28 cellular contexts compared by ENCODE assay signal in the genomic region with DNA sequence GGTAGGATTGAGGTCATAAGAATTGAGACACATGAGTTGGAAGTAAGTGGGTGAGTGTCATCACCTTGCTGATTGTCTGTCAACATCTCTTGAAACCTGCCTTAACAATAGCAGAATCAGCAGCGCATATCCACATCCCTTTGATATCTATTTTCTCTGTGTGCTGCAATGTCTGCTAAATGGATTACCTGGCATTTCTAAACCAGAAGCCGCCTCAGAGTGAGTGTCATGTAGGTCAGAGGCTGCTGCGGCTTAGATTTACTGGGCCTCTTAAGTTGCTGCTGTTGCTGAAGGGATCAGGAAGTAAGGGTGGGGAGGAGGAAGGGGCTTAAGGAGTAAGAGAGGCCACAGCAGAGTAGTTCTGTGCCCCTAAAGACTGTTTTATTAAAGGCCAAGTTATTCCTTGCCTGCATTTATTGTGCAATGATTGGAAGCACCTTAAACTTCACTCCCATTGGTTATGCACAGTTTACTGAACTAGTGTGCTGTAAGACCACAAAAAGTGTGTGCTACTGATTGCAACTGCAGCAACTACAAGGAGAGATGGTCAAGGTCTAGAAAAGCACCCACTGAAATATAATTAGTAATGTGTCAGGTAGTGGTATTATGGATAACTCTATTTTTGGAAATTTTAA. TPM values are rescaled to one million over a fixed set of nuclear protein-coding genes. Genes with fewer than 3 reads are reported as not detected.
DNase-seq lines count a peak whose midpoint lies in the region; ATAC-seq and TF ChIP-seq lines count a peak whose summit lies in the region.
"Had no signal": no experiment of that assay in that cellular context is flagged by ENCODE, and none has a peak within 500 bp of the region (broad histone marks: within the 10 kb centered on the region; RNA-seq: fewer than 3 reads in every experiment).

No MANE protein-coding gene starts in this region.

- H3K9me2 ChIP-seq in Loucy (replicated peaks; ENCODE audit: low read depth, low read length), result no peaks in the 10 kb centered on the region

- no peaks in the 10 kb centered on the region for H3K36me3 ChIP-seq in CD8-positive, alpha-beta T cell (ENCODE audit: insufficient read depth, low read length)
- no peaks in the 10 kb centered on the region for H3K36me3 ChIP-seq in Loucy (ENCODE audit: insufficient read depth, low read length)
- H3K36me3 ChIP-seq: BLaER1, MG63 had no signal

- intact Hi-C loops in CD8-positive, alpha-beta T cell (cut with DNase I, micrococcal nuclease), result no loop called here

- CTCF ChIA-PET in CD8-positive, alpha-beta T cell (lab: Charles Lee), result no interaction called here

- no peaks in the 10 kb centered on the region for H3K27me3 Mint-ChIP-seq in CD8-positive, alpha-beta T cell (ENCODE audit: low read depth)
- H3K27me3 Mint-ChIP-seq in T-helper 17 cell, result no peaks in the 10 kb centered on the region
- H3K27me3 Mint-ChIP-seq in naive thymus-derived CD8-positive, alpha-beta T cell, result no peaks in the 10 kb centered on the region
- H3K27me3 Mint-ChIP-seq: IgD-negative memory B cell had no signal

- H2AFZ ChIP-seq in Loucy (ENCODE audit: low read length), result peak overlapping the region; percentile 89

- peak overlapping the region; percentile 11 for H3K27ac Mint-ChIP-seq in CD8-positive, alpha-beta T cell
- H3K27ac Mint-ChIP-seq in T-helper 17 cell, result peak overlapping the region; percentile 60
- peak overlapping the region in 8 of 10 donors; percentile 5 to 54 (median 30) for H3K27ac Mint-ChIP-seq in naive thymus-derived CD8-positive, alpha-beta T cell
- H3K27ac Mint-ChIP-seq: activated CD4-positive, alpha-beta memory T cell treated with anti-CD3 and anti-CD28 coated beads, Interleukin-2, amount 10 ng/mL, durations not matched to agents 7 days and 5 days; IgD-negative memory B cell had no signal

- no peaks in the 10 kb centered on the region for H3K27me3 ChIP-seq in CD8-positive, alpha-beta T cell (ENCODE audit: insufficient read depth, low read length)
- H3K27me3 ChIP-seq in Loucy (ENCODE audit: insufficient read depth, low read length, poor library complexity, severe bottlenecking), result no peaks in the 10 kb centered on the region
- H3K27me3 ChIP-seq: BLaER1, MG63 had no signal

- H4K20me1 ChIP-seq in Loucy (ENCODE audit: insufficient read depth, low read length, poor library complexity, severe bottlenecking), result no peaks in the 10 kb centered on the region
- H4K20me1 ChIP-seq: BLaER1 had no signal

- H3K4me3 Mint-ChIP-seq in CD8-positive, alpha-beta T cell, result no peak overlapping the region
- no peak overlapping the region for H3K4me3 Mint-ChIP-seq in T-helper 17 cell
- H3K4me3 Mint-ChIP-seq in naive thymus-derived CD8-positive, alpha-beta T cell, result no peak overlapping the region
- H3K4me3 Mint-ChIP-seq: activated CD4-positive, alpha-beta memory T cell treated with anti-CD3 and anti-CD28 coated beads, Interleukin-2, amount 10 ng/mL, durations not matched to agents 7 days and 5 days; brain; IgD-negative memory B cell had no signal

- TF ChIP-seq CTCF in CD8-positive, alpha-beta T cell (IDR thresholded peaks at IDR 0.05), result no peak
- no peak for TF ChIP-seq CTCF in Loucy (conservative IDR thresholded peaks at IDR 0.05; ENCODE audit: low read length)

- H3K27ac ChIP-seq in CD8-positive, alpha-beta T cell (ENCODE audit: low read depth, low read length), result no peak overlapping the region
- H3K27ac ChIP-seq: BLaER1 had no signal

- H3K36me3 Mint-ChIP-seq in CD8-positive, alpha-beta T cell, result no peaks in the 10 kb centered on the region
- no peaks in the 10 kb centered on the region for H3K36me3 Mint-ChIP-seq in T-helper 17 cell (ENCODE audit: low read depth)
- H3K36me3 Mint-ChIP-seq in naive thymus-derived CD8-positive, alpha-beta T cell, result no peaks in the 10 kb centered on the region
- H3K36me3 Mint-ChIP-seq: brain had no signal

- peak overlapping the region; percentile 41 for H3K4me2 ChIP-seq in Loucy (ENCODE audit: low read depth, low read length, poor library complexity, severe bottlenecking)
- H3K4me2 ChIP-seq: BLaER1, smooth muscle cell had no signal

- peaks cover 13% of the 10 kb centered on the region for H3K4me1 ChIP-seq in CD8-positive, alpha-beta T cell (ENCODE audit: insufficient read depth, low read length)
- H3K4me1 ChIP-seq in Loucy (ENCODE audit: insufficient read depth, low read length, poor library complexity, severe bottlenecking), result peaks cover 27% of the 10 kb centered on the region

- DNase-seq in CD8-positive, alpha-beta T cell, result no peak
- DNase-seq in T-helper 17 cell, result no peak
- peak in 1 of 10 donors; percentile 6 for DNase-seq in naive thymus-derived CD8-positive, alpha-beta T cell
- no peak for DNase-seq in stimulated activated CD4-positive, alpha-beta T cell treated with anti-CD3 and anti-CD28 coated beads, Interleukin-4, amount 100 ng/mL, for 24 hours
- no peak for DNase-seq in GM03348 (ENCODE audit: low spot score)
- DNase-seq: ACHN; activated CD4-positive, alpha-beta memory T cell treated with anti-CD3 and anti-CD28 coated beads, Interleukin-2, amount 10 ng/mL, durations not matched to agents 7 days and 5 days; activated gamma-delta T cell treated with Interleukin-2 at 50 U/mL for 16 hours; activated T-cell treated with anti-CD3 and anti-CD28 coated beads for 4 hours; effector CD4-positive, alpha-beta T cell; EL; erythroblast; head of caudate nucleus; kidney glomerular epithelial cell; MG63; NCI-H1436 treated with DMSO at 0.1 percent for 48 hours; NCI-H774; Right ventricle myocardium superior; stimulated activated CD4-positive, alpha-beta T cell treated with anti-CD3 and anti-CD28 coated beads, Interleukin-2, amount 100 ng/mL, for 24 hours had no signal

- POLR2A ChIA-PET in CD8-positive, alpha-beta T cell (lab: Charles Lee), result interaction anchor here (1.0 kb wide), 1 partner anchor 59 kb away, joined by 3 read pairs; no protein-coding TSS in a partner anchor
- POLR2A ChIA-PET in naive thymus-derived CD8-positive, alpha-beta T cell (lab: Charles Lee), result no interaction called here

- H3K9me3 ChIP-seq in CD8-positive, alpha-beta T cell (ENCODE audit: low read length), result no peaks in the 10 kb centered on the region
- no peaks in the 10 kb centered on the region for H3K9me3 ChIP-seq in Loucy (ENCODE audit: insufficient read depth, low read depth, low read length)
- H3K9me3 ChIP-seq in T-helper 17 cell (ENCODE audit: control insufficient read depth, low read length, poor library complexity, severe bottlenecking), result no peaks in the 10 kb centered on the region
- H3K9me3 ChIP-seq: BLaER1, MG63 had no signal

- no peaks in the 10 kb centered on the region for H3K79me2 ChIP-seq in Loucy (ENCODE audit: insufficient read depth, low read length)

- peaks cover 4% of the 10 kb centered on the region; the same call in 1 of the 2 replicates for H3F3A ChIP-seq in Loucy (ENCODE audit: low read depth)

- H3K4me3 ChIP-seq in CD8-positive, alpha-beta T cell (ENCODE audit: low read depth, low read length), result no peak overlapping the region
- H3K4me3 ChIP-seq in Loucy (ENCODE audit: low read length, poor library complexity, severe bottlenecking), result no peak overlapping the region
- H3K4me3 ChIP-seq: BLaER1, MG63, smooth muscle cell had no signal

- H3K9me3 Mint-ChIP-seq in CD8-positive, alpha-beta T cell, result no peaks in the 10 kb centered on the region
- peaks cover 0 to 3% (median 0%) of the 10 kb centered on the region in 9 donors for H3K9me3 Mint-ChIP-seq in naive thymus-derived CD8-positive, alpha-beta T cell
- H3K9me3 Mint-ChIP-seq: activated CD4-positive, alpha-beta memory T cell treated with anti-CD3 and anti-CD28 coated beads, Interleukin-2, amount 10 ng/mL, durations not matched to agents 7 days and 5 days; brain; IgD-negative memory B cell had no signal

- peaks cover 26% of the 10 kb centered on the region for H3K4me1 Mint-ChIP-seq in CD8-positive, alpha-beta T cell (ENCODE audit: low read depth)
- peaks cover 16% of the 10 kb centered on the region for H3K4me1 Mint-ChIP-seq in T-helper 17 cell
- H3K4me1 Mint-ChIP-seq in naive thymus-derived CD8-positive, alpha-beta T cell, result peaks cover 17 to 34% (median 26%) of the 10 kb centered on the region in 4 donors
- H3K4me1 Mint-ChIP-seq: brain had no signal

- no peak for ATAC-seq in CD8-positive, alpha-beta T cell
- ATAC-seq in T-helper 17 cell (peak; percentile 40), GM18511 (IDR thresholded peaks at IDR 0.05; ENCODE audit: unreplicated experiment) (no peak), HG02678 (IDR thresholded peaks at IDR 0.05; ENCODE audit: unreplicated experiment) (no peak)
- ATAC-seq in naive thymus-derived CD8-positive, alpha-beta T cell, result peak in 1 of 2 donors; percentile 58
- ATAC-seq: activated CD4-positive, CD25-positive, alpha-beta regulatory T cell treated with anti-CD3 and anti-CD28 coated beads, Interleukin-2, amount 50 U/mL, for 24 hours; HCT116 had no signal

- peak overlapping the region; percentile 23 for H3K9ac ChIP-seq in Loucy (ENCODE audit: low read depth, low read length, poor library complexity, severe bottlenecking)
- H3K9ac ChIP-seq: BLaER1 had no signal

RNA-seq across cellular contexts. Expression of gene TMEM41B, which starts 29.8 kb away (rescaled TPM):
- 10 to 100 TPM; 36.8 TPM for total RNA-seq in CD8-positive, alpha-beta T cell
- total RNA-seq in T-helper 17 cell, result 10 to 100 TPM; 22.7 to 32.6 TPM
- total RNA-seq in naive thymus-derived CD8-positive, alpha-beta T cell, result 10 to 100 TPM; 78.6 to 84.9 TPM
- polyA plus RNA-seq in naive thymus-derived CD8-positive, alpha-beta T cell, result 10 to 100 TPM in 1 of 3 donors, 1 to 10 TPM in 2; 7.4 to 16.3 (median 7.5) TPM

RNA-seq across cellular contexts. Expression of gene IPO7, which starts 40.3 kb away (rescaled TPM):
- 10 to 100 TPM; 52.4 to 53.4 TPM for total RNA-seq in CD8-positive, alpha-beta T cell
- total RNA-seq in T-helper 17 cell, result 10 to 100 TPM; 57.2 to 59.5 TPM
- total RNA-seq in naive thymus-derived CD8-positive, alpha-beta T cell, result 10 to 100 TPM; 66.9 to 73.7 TPM
- polyA plus RNA-seq in naive thymus-derived CD8-positive, alpha-beta T cell, result 10 to 100 TPM in 1 of 3 donors, 1 to 10 TPM in 2; 3.7 to 11.2 (median 5.9) TPM
